ENCODE assay signal across 1 cellular context in the genomic region with DNA sequence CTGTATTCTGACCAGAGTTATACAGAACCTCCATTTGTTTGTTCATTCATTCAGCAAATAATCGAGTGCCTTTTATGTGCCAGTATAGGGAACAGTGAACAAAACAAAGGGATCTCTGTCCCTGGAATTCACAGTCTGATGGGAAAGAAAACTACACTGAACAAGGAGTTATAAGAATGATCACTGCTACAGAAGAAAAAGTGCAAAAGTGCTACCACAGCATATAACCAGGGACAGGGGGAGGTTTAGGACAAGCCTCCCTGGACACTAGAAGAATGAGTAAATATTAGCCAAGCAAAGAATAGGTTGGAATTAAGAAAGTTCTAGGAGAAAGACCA.
TF ChIP-seq lines count a peak whose summit lies in the region.

No MANE protein-coding gene starts in this region.

TF ChIP-seq in HepG2, 621 proteins besides CTCF, POLR2A, EP300 and RAD21 (continued from another document and continues in another):
- TF ChIP-seq TEAD3 (CRISPR knock-in tag; optimal IDR thresholded peaks at IDR 0.05; ENCODE audit: borderline replicate concordance) (peak; percentile 65), ZBTB34 (CRISPR knock-in tag; IDR thresholded peaks at IDR 0.05) (0 out of 2 replicates have a peak, but pooled peaks have one; percentile 60), ZNF430 (CRISPR knock-in tag; IDR thresholded peaks at IDR 0.05) (0 out of 2 replicates have a peak, but pooled peaks have one; percentile 37), ZNF281 (CRISPR knock-in tag; IDR thresholded peaks at IDR 0.05; ENCODE audit: borderline replicate concordance) (peak; percentile 22; the same call in 1 of the 2 replicates), ZNF503 (CRISPR knock-in tag; IDR thresholded peaks at IDR 0.05) (0 out of 2 replicates have a peak, but pooled peaks have one; percentile 7), PHF21A (CRISPR knock-in tag; IDR thresholded peaks at IDR 0.05) (peak; percentile 43; the same call in 1 of the 2 replicates), ZNF232 (CRISPR knock-in tag; IDR thresholded peaks at IDR 0.05; ENCODE audit: borderline replicate concordance) (no peak), ZNF550 (CRISPR knock-in tag; IDR thresholded peaks at IDR 0.05; ENCODE audit: borderline replicate concordance) (no peak), THAP11 (CRISPR knock-in tag; IDR thresholded peaks at IDR 0.05) (0 out of 2 replicates have a peak, but pooled peaks have one; percentile 7), GATAD2A (CRISPR knock-in tag; IDR thresholded peaks at IDR 0.05) (peak; percentile 49; the same call in 1 of the 2 replicates), CHD4 (IDR thresholded peaks at IDR 0.05; ENCODE audit: borderline replicate concordance, low read length) (peak; percentile 45; the same call in 1 of the 2 replicates), SP5 (CRISPR knock-in tag; IDR thresholded peaks at IDR 0.05; ENCODE audit: borderline replicate concordance, low read depth) (no peak), CREM (IDR thresholded peaks at IDR 0.05) (peak; percentile 1; the same call in 1 of the 2 replicates), CREM (CRISPR knock-in tag; IDR thresholded peaks at IDR 0.05) (no peak), MAFF (IDR thresholded peaks at IDR 0.05; ENCODE audit: low read depth, low read length) (peak; percentile 78), ZMYM2 (CRISPR knock-in tag; IDR thresholded peaks at IDR 0.05) (0 out of 2 replicates have a peak, but pooled peaks have one; percentile 33), ZMYM4 (CRISPR knock-in tag; IDR thresholded peaks at IDR 0.05) (0 out of 2 replicates have a peak, but pooled peaks have one; percentile 26), HMGA1 (CRISPR knock-in tag; conservative IDR thresholded peaks at IDR 0.05) (no peak), SOX13 (IDR thresholded peaks at IDR 0.05) (no peak), SOX13 (CRISPR knock-in tag; conservative IDR thresholded peaks at IDR 0.05 in 1 of 2, IDR thresholded peaks at IDR 0.05 in 1 of 2) (peak in 1 of 2 experiments; percentile 75; a peak in 2 of 4 replicates), PRDM4 (CRISPR knock-in tag; IDR thresholded peaks at IDR 0.05; ENCODE audit: borderline replicate concordance) (no peak), TCF7 (IDR thresholded peaks at IDR 0.05; ENCODE audit: low read depth) (peak; percentile 35; the same call in 1 of the 2 replicates), SOX6 (IDR thresholded peaks at IDR 0.05) (no peak), SOX6 (CRISPR knock-in tag; IDR thresholded peaks at IDR 0.05) (peak; percentile 55), MAFK (conservative IDR thresholded peaks at IDR 0.05 in 1 of 2, IDR thresholded peaks at IDR 0.05 in 1 of 2; ENCODE audit: low read length in 2 of 2) (peak; percentile 77 to 86), ZSCAN21 (CRISPR knock-in tag; IDR thresholded peaks at IDR 0.05; ENCODE audit: borderline replicate concordance) (no peak), HMG20A (CRISPR knock-in tag; IDR thresholded peaks at IDR 0.05; ENCODE audit: borderline replicate concordance) (peak; percentile 67; the same call in 1 of the 2 replicates), NFIC (IDR thresholded peaks at IDR 0.05; ENCODE audit: low read length) (0 out of 2 replicates have a peak, but pooled peaks have one; percentile 21), POLR2AphosphoS2 (IDR thresholded peaks at IDR 0.05; ENCODE audit: low read depth, low read length) (no peak)
- TF ChIP-seq, protein P1, sequence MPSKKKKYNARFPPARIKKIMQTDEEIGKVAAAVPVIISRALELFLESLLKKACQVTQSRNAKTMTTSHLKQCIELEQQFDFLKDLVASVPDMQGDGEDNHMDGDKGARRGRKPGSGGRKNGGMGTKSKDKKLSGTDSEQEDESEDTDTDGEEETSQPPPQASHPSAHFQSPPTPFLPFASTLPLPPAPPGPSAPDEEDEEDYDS (CRISPR knock-in tag; IDR thresholded peaks at IDR 0.05), result 0 out of 2 replicates have a peak, but pooled peaks have one; percentile 17
- TF ChIP-seq, protein P2, sequence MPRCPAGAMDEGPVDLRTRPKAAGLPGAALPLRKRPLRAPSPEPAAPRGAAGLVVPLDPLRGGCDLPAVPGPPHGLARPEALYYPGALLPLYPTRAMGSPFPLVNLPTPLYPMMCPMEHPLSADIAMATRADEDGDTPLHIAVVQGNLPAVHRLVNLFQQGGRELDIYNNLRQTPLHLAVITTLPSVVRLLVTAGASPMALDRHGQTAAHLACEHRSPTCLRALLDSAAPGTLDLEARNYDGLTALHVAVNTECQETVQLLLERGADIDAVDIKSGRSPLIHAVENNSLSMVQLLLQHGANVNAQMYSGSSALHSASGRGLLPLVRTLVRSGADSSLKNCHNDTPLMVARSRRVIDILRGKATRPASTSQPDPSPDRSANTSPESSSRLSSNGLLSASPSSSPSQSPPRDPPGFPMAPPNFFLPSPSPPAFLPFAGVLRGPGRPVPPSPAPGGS (CRISPR knock-in tag; IDR thresholded peaks at IDR 0.05), result no peak
- TF ChIP-seq, protein P3, sequence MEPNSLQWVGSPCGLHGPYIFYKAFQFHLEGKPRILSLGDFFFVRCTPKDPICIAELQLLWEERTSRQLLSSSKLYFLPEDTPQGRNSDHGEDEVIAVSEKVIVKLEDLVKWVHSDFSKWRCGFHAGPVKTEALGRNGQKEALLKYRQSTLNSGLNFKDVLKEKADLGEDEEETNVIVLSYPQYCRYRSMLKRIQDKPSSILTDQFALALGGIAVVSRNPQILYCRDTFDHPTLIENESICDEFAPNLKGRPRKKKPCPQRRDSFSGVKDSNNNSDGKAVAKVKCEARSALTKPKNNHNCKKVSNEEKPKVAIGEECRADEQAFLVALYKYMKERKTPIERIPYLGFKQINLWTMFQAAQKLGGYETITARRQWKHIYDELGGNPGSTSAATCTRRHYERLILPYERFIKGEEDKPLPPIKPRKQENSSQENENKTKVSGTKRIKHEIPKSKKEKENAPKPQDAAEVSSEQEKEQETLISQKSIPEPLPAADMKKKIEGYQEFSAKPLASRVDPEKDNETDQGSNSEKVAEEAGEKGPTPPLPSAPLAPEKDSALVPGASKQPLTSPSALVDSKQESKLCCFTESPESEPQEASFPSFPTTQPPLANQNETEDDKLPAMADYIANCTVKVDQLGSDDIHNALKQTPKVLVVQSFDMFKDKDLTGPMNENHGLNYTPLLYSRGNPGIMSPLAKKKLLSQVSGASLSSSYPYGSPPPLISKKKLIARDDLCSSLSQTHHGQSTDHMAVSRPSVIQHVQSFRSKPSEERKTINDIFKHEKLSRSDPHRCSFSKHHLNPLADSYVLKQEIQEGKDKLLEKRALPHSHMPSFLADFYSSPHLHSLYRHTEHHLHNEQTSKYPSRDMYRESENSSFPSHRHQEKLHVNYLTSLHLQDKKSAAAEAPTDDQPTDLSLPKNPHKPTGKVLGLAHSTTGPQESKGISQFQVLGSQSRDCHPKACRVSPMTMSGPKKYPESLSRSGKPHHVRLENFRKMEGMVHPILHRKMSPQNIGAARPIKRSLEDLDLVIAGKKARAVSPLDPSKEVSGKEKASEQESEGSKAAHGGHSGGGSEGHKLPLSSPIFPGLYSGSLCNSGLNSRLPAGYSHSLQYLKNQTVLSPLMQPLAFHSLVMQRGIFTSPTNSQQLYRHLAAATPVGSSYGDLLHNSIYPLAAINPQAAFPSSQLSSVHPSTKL (CRISPR knock-in tag; IDR thresholded peaks at IDR 0.05), result 0 out of 2 replicates have a peak, but pooled peaks have one; percentile 12
- TF ChIP-seq, protein P4, sequence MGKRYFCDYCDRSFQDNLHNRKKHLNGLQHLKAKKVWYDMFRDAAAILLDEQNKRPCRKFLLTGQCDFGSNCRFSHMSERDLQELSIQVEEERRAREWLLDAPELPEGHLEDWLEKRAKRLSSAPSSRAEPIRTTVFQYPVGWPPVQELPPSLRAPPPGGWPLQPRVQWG (CRISPR knock-in tag; IDR thresholded peaks at IDR 0.05; ENCODE audit: borderline replicate concordance, low read depth), result no peak
- TF ChIP-seq, protein P5, sequence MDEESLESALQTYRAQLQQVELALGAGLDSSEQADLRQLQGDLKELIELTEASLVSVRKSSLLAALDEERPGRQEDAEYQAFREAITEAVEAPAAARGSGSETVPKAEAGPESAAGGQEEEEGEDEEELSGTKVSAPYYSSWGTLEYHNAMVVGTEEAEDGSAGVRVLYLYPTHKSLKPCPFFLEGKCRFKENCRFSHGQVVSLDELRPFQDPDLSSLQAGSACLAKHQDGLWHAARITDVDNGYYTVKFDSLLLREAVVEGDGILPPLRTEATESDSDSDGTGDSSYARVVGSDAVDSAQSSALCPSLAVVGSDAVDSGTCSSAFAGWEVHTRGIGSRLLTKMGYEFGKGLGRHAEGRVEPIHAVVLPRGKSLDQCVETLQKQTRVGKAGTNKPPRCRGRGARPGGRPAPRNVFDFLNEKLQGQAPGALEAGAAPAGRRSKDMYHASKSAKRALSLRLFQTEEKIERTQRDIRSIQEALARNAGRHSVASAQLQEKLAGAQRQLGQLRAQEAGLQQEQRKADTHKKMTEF (CRISPR knock-in tag; IDR thresholded peaks at IDR 0.05), result peak; percentile 8; the same call in 1 of the 2 replicates
- TF ChIP-seq, protein P6, sequence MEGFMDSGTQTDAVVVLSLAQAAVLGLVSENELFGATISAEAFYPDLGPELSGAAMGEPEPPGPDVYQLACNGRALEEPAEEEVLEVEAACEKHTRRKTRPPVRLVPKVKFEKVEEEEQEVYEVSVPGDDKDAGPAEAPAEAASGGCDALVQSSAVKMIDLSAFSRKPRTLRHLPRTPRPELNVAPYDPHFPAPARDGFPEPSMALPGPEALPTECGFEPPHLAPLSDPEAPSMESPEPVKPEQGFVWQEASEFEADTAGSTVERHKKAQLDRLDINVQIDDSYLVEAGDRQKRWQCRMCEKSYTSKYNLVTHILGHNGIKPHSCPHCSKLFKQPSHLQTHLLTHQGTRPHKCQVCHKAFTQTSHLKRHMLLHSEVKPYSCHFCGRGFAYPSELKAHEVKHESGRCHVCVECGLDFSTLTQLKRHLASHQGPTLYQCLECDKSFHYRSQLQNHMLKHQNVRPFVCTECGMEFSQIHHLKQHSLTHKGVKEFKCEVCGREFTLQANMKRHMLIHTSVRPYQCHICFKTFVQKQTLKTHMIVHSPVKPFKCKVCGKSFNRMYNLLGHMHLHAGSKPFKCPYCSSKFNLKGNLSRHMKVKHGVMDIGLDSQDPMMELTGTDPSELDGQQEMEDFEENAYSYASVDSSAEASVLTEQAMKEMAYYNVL (CRISPR knock-in tag; IDR thresholded peaks at IDR 0.05; ENCODE audit: borderline replicate concordance), result peak; percentile 83
